In the genomic region with DNA sequence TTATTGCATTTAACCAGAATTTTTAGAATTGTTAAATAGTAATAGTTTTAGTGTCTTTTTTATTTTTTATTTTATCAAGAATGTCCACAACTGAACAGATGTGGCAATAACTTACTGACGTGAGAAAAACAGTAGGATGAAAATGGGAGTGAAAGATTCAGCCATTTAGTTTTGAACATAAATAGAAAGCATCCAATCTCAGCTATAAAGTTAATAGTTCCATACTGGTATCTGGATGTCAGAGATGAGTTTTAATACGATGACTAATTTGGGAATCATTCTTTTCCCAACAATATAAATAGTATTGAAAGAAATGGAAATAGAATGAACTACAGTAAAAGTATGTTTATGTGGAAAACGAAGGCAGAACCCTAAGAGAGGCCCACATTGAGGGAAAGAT, we compare ENCODE assay signal across 10 cellular contexts.
DNase-seq lines count a peak whose midpoint lies in the region; ATAC-seq and TF ChIP-seq lines count a peak whose summit lies in the region.
"Had no signal": no experiment of that assay in that cellular context is flagged by ENCODE, and none has a peak within 500 bp of the region (broad histone marks: within the 10 kb centered on the region; RNA-seq: fewer than 3 reads in every experiment).

No MANE protein-coding gene starts in this region.

- H3K9ac ChIP-seq in BLaER1 treated with 17β-estradiol and CSF1 and Interleukin-3, amounts not matched to agents 10 nM and 100 nM = no peak overlapping the region

- H3K9me3 ChIP-seq in BLaER1 treated with 17β-estradiol and CSF1 and Interleukin-3, amounts not matched to agents 10 nM and 100 nM (replicated peaks in 1 of 11) = no peaks in the 10 kb centered on the region
- H3K9me3 ChIP-seq in SJSA1 (replicated peaks) (no peaks in the 10 kb centered on the region), prostate gland (no peaks in the 10 kb centered on the region)

- no peaks in the 10 kb centered on the region for H4K20me1 ChIP-seq in BLaER1 treated with 17β-estradiol and CSF1 and Interleukin-3, amounts not matched to agents 10 nM and 100 nM

- H3K4me3 ChIP-seq in BLaER1 treated with 17β-estradiol and CSF1 and Interleukin-3, amounts not matched to agents 10 nM and 100 nM = no peak overlapping the region
- H3K4me3 ChIP-seq in SJSA1 = no peak overlapping the region
- H3K4me3 ChIP-seq in prostate gland = no peak overlapping the region

- TF ChIP-seq POLR2A in prostate gland (IDR thresholded peaks at IDR 0.05) = no peak

- H3K27me3 ChIP-seq in BLaER1 treated with 17β-estradiol and CSF1 and Interleukin-3, amounts not matched to agents 10 nM and 100 nM = no peaks in the 10 kb centered on the region
- no peaks in the 10 kb centered on the region for H3K27me3 ChIP-seq in SJSA1 (replicated peaks)
- H3K27me3 ChIP-seq in prostate gland (replicated peaks; ENCODE audit: insufficient read depth) = no peaks in the 10 kb centered on the region

- H3K4me2 ChIP-seq in BLaER1 treated with 17β-estradiol and CSF1 and Interleukin-3, amounts not matched to agents 10 nM and 100 nM = peak overlapping the region in 6 of 11 experiments; percentile 8 to 80 (median 46); a peak in 9 of 22 replicates

- H3K36me3 ChIP-seq in BLaER1 treated with 17β-estradiol and CSF1 and Interleukin-3, amounts not matched to agents 10 nM and 100 nM = peaks cover 0 to 11% (median 0%) of the 10 kb centered on the region in 11 experiments; a peak in 3 of 22 replicates
- H3K36me3 ChIP-seq in SJSA1 (peaks cover 9% of the 10 kb centered on the region), prostate gland (no peaks in the 10 kb centered on the region)

- peak overlapping the region in 2 of 11 experiments; percentile 53 to 66; a peak in 3 of 22 replicates for H3K27ac ChIP-seq in BLaER1 treated with 17β-estradiol and CSF1 and Interleukin-3, amounts not matched to agents 10 nM and 100 nM
- H3K27ac ChIP-seq in SJSA1 = peak overlapping the region; percentile 95
- H3K27ac ChIP-seq in prostate gland = peak overlapping the region; percentile 64 to 67

- DNase-seq in SJSA1 (ENCODE audit: low read depth in 1 of 2, low spot score in 2 of 2) = peak in 1 of 2 experiments; percentile 58
- DNase-seq in fibroblast of peridontal ligament (ENCODE audit: extremely low read depth) = peak; percentile 72
- DNase-seq in prostate gland (ENCODE audit: low spot score) = no peak
- DNase-seq: CD4-positive, CD25-positive, alpha-beta regulatory T cell; NCI-H1417 had no signal

- intact Hi-C loops in prostate gland (cut with DNase I) = loop anchor here (10.0 kb wide), 2 partner anchors 55 to 155 kb away; a partner anchor contains a TSS

- WGBS in prostate gland = 63% methylated on average over 3 of the region's 3 CpGs

- ATAC-seq in HG02973 (IDR thresholded peaks at IDR 0.05; ENCODE audit: unreplicated experiment) (no peak), GM21360 (IDR thresholded peaks at IDR 0.05; ENCODE audit: unreplicated experiment) (no peak), GM21619 (IDR thresholded peaks at IDR 0.05; ENCODE audit: unreplicated experiment) (no peak), HG03565 (IDR thresholded peaks at IDR 0.05; ENCODE audit: unreplicated experiment) (no peak)

- TF ChIP-seq CTCF in prostate gland (IDR thresholded peaks at IDR 0.05) = no peak

- peaks cover 11 to 29% (median 19%) of the 10 kb centered on the region in 10 experiments; a peak in 15 of 20 replicates for H3K4me1 ChIP-seq in BLaER1 treated with 17β-estradiol and CSF1 and Interleukin-3, amounts not matched to agents 10 nM and 100 nM
- H3K4me1 ChIP-seq in SJSA1 (replicated peaks) (peaks cover 52% of the 10 kb centered on the region), prostate gland (replicated peaks) (no peaks in the 10 kb centered on the region)
